In the genomic region with DNA sequence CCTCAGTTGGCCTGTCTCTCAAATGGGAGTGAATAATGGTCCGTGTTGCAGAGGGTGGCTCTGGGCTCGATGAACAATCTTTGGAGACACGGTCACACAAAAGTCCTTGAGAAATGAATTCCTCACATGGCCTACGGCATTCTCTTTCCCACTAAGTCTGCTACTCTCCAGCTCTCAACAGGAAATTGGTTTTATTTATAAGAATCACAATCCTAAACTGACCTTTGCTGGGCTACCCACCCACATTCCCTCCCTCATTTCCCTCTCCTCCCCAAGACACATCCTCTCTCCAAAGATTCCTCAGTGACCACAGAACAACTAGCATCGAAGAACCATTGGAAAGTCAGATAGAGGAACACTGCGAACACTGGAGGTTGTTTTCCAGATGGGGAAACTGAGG, we compare ENCODE assay signal across 1 cellular context.
TF ChIP-seq lines count a peak whose summit lies in the region.

No MANE protein-coding gene starts in this region.

TF ChIP-seq in GM23338, 12 proteins besides CTCF, POLR2A, EP300 and RAD21 (continued from another document):
- TF ChIP-seq ZNF331 (CRISPR knock-in tag; IDR thresholded peaks at IDR 0.05; ENCODE audit: low read depth) = no peak
- TF ChIP-seq, protein P1, sequence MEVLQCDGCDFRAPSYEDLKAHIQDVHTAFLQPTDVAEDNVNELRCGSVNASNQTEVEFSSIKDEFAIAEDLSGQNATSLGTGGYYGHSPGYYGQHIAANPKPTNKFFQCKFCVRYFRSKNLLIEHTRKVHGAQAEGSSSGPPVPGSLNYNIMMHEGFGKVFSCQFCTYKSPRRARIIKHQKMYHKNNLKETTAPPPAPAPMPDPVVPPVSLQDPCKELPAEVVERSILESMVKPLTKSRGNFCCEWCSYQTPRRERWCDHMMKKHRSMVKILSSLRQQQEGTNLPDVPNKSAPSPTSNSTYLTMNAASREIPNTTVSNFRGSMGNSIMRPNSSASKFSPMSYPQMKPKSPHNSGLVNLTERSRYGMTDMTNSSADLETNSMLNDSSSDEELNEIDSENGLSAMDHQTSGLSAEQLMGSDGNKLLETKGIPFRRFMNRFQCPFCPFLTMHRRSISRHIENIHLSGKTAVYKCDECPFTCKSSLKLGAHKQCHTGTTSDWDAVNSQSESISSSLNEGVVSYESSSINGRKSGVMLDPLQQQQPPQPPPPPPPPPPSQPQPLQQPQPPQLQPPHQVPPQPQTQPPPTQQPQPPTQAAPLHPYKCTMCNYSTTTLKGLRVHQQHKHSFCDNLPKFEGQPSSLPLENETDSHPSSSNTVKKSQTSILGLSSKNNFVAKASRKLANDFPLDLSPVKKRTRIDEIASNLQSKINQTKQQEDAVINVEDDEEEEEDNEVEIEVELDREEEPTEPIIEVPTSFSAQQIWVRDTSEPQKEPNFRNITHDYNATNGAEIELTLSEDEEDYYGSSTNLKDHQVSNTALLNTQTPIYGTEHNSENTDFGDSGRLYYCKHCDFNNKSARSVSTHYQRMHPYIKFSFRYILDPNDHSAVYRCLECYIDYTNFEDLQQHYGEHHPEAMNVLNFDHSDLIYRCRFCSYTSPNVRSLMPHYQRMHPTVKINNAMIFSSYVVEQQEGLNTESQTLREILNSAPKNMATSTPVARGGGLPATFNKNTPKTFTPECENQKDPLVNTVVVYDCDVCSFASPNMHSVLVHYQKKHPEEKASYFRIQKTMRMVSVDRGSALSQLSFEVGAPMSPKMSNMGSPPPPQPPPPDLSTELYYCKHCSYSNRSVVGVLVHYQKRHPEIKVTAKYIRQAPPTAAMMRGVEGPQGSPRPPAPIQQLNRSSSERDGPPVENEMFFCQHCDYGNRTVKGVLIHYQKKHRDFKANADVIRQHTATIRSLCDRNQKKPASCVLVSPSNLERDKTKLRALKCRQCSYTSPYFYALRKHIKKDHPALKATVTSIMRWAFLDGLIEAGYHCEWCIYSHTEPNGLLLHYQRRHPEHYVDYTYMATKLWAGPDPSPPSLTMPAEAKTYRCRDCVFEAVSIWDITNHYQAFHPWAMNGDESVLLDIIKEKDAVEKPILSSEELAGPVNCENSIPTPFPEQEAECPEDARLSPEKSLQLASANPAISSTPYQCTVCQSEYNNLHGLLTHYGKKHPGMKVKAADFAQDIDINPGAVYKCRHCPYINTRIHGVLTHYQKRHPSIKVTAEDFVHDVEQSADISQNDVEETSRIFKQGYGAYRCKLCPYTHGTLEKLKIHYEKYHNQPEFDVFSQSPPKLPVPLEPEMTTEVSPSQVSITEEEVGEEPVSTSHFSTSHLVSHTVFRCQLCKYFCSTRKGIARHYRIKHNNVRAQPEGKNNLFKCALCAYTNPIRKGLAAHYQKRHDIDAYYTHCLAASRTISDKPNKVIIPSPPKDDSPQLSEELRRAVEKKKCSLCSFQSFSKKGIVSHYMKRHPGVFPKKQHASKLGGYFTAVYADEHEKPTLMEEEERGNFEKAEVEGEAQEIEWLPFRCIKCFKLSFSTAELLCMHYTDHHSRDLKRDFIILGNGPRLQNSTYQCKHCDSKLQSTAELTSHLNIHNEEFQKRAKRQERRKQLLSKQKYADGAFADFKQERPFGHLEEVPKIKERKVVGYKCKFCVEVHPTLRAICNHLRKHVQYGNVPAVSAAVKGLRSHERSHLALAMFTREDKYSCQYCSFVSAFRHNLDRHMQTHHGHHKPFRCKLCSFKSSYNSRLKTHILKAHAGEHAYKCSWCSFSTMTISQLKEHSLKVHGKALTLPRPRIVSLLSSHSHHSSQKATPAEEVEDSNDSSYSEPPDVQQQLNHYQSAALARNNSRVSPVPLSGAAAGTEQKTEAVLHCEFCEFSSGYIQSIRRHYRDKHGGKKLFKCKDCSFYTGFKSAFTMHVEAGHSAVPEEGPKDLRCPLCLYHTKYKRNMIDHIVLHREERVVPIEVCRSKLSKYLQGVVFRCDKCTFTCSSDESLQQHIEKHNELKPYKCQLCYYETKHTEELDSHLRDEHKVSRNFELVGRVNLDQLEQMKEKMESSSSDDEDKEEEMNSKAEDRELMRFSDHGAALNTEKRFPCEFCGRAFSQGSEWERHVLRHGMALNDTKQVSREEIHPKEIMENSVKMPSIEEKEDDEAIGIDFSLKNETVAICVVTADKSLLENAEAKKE (CRISPR knock-in tag; IDR thresholded peaks at IDR 0.05) = no peak
- TF ChIP-seq JUNB (IDR thresholded peaks at IDR 0.05; ENCODE audit: unreplicated experiment) = no peak
- TF ChIP-seq EZH2phosphoT487 (IDR thresholded peaks at IDR 0.05; ENCODE audit: unreplicated experiment) = no peak
- TF ChIP-seq EZH2 (IDR thresholded peaks at IDR 0.05; ENCODE audit: low read depth, unreplicated experiment) = no peak
- TF ChIP-seq ZNF114 (CRISPR knock-in tag; IDR thresholded peaks at IDR 0.05) = no peak
- TF ChIP-seq, protein P2, sequence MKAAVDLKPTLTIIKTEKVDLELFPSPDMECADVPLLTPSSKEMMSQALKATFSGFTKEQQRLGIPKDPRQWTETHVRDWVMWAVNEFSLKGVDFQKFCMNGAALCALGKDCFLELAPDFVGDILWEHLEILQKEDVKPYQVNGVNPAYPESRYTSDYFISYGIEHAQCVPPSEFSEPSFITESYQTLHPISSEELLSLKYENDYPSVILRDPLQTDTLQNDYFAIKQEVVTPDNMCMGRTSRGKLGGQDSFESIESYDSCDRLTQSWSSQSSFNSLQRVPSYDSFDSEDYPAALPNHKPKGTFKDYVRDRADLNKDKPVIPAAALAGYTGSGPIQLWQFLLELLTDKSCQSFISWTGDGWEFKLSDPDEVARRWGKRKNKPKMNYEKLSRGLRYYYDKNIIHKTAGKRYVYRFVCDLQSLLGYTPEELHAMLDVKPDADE (IDR thresholded peaks at IDR 0.05) = no peak
- TF ChIP-seq, protein P3, sequence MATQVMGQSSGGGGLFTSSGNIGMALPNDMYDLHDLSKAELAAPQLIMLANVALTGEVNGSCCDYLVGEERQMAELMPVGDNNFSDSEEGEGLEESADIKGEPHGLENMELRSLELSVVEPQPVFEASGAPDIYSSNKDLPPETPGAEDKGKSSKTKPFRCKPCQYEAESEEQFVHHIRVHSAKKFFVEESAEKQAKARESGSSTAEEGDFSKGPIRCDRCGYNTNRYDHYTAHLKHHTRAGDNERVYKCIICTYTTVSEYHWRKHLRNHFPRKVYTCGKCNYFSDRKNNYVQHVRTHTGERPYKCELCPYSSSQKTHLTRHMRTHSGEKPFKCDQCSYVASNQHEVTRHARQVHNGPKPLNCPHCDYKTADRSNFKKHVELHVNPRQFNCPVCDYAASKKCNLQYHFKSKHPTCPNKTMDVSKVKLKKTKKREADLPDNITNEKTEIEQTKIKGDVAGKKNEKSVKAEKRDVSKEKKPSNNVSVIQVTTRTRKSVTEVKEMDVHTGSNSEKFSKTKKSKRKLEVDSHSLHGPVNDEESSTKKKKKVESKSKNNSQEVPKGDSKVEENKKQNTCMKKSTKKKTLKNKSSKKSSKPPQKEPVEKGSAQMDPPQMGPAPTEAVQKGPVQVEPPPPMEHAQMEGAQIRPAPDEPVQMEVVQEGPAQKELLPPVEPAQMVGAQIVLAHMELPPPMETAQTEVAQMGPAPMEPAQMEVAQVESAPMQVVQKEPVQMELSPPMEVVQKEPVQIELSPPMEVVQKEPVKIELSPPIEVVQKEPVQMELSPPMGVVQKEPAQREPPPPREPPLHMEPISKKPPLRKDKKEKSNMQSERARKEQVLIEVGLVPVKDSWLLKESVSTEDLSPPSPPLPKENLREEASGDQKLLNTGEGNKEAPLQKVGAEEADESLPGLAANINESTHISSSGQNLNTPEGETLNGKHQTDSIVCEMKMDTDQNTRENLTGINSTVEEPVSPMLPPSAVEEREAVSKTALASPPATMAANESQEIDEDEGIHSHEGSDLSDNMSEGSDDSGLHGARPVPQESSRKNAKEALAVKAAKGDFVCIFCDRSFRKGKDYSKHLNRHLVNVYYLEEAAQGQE (IDR thresholded peaks at IDR 0.05; ENCODE audit: unreplicated experiment) = no peak
- no peak for TF ChIP-seq POLR2AphosphoS5 (IDR thresholded peaks at IDR 0.05; ENCODE audit: low read depth)
- no peak for TF ChIP-seq STAT1 (IDR thresholded peaks at IDR 0.05; ENCODE audit: unreplicated experiment)
- no peak for TF ChIP-seq CREB1 (CRISPR knock-in tag; IDR thresholded peaks at IDR 0.05; ENCODE audit: low read depth)
